9 cellular contexts compared by ENCODE assay signal in genomic region chr2:27798948-27799645, GRCh38.
DNase-seq lines count a peak whose midpoint lies in the region; TF ChIP-seq lines count a peak whose summit lies in the region.
"Had no signal": no experiment of that assay in that cellular context is flagged by ENCODE, and none has a peak within 500 bp of the region (broad histone marks: within the 10 kb centered on the region; RNA-seq: fewer than 3 reads in every experiment).

No MANE protein-coding gene starts in this region.

- H3K4me1 ChIP-seq in iPS DF 6.9 (ENCODE audit: control insufficient read depth, insufficient read depth, low read length), result no peaks in the 10 kb centered on the region

- TF ChIP-seq CTCF in astrocyte of the spinal cord (IDR thresholded peaks at IDR 0.05; ENCODE audit: low read depth, low read length), result no peak

- no peak overlapping the region for H3K4me3 ChIP-seq in astrocyte of the spinal cord (ENCODE audit: low read depth, low read length)
- H3K4me3 ChIP-seq in iPS DF 6.9 (ENCODE audit: low read length), result no peak overlapping the region

- no peak overlapping the region for H3K27ac ChIP-seq in iPS DF 6.9 (ENCODE audit: low read length)

- no peaks in the 10 kb centered on the region for H3K36me3 ChIP-seq in iPS DF 6.9 (ENCODE audit: control insufficient read depth, insufficient read depth, low read length)

- in situ Hi-C loops in astrocyte of the spinal cord (cut with HindIII; ENCODE audit: low sequenced_read_pairs), result no loop called here

- no peaks in the 10 kb centered on the region for H3K27me3 ChIP-seq in iPS DF 6.9 (ENCODE audit: control insufficient read depth, insufficient read depth, low read length)

- no peaks in the 10 kb centered on the region for H3K9me3 ChIP-seq in iPS DF 6.9 (ENCODE audit: control insufficient read depth, insufficient read depth, low read length)

- DNase-seq in HK-2 (ENCODE audit: unreplicated experiment) (peak; percentile 91), astrocyte of the spinal cord (ENCODE audit: low read depth, low spot score) (peak; percentile 100), iPS DF 6.9 (ENCODE audit: low read depth, low spot score) (peak; percentile 16), superior temporal gyrus (ENCODE audit: extremely low spot score) (peak; percentile 51), NCI-H526 (lab: John Stamatoyannopoulos, UW) (no peak), NCI-H2227 (lab: John Stamatoyannopoulos, UW; ENCODE audit: unreplicated experiment) (no peak), OCI-M1 (lab: John Stamatoyannopoulos, UW) (no peak)
- DNase-seq in activated CD4-positive, alpha-beta T cell treated with anti-CD3 and anti-CD28 coated beads, Interleukin-2, amount 50 U/mL, for 48 hours, result no peak
- DNase-seq: midbrain had no signal

- no CpG with 5 or more reads among the region's 11 CpGs for WGBS in iPS DF 6.9 (ENCODE audit: insufficient coverage, insufficient read length)

Comparison
In these comparisons a context has a peak if more than half of its experiments do, and no peak if none do; other contexts are left out.
1. DNase-seq: peak in HK-2 (single experiment), astrocyte of the spinal cord (single experiment), iPS DF 6.9 (single experiment) and superior temporal gyrus (single experiment); none in activated CD4-positive, alpha-beta T cell treated with anti-CD3 and anti-CD28 coated beads, Interleukin-2, amount 50 U/mL, for 48 hours (0 of 2), NCI-H526 (0 of 2), NCI-H2227 (single experiment) and OCI-M1 (single experiment).